In the genomic region with DNA sequence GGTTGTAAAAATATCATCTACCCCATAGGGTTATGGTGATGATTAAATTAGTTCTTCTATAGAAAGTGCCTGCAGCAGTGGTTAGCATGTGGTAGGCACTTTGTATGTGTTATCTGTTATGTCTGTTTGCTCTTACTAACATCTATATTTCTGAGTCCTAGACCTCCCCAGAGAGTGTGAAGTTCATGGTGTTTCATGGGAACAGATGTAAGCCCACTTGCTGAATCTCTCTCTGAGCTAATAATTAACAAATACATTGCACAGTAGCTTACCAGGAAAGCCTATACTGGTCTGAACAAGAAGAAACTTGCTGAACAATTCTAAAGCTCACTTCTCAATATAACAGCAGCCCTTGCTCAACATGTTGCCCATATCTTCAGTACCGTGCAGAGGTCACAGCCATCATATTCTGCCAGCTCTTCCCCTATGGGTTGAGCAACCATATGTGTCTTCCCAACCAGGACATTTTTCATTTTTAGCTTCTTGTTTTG, we compare ENCODE assay signal across 15 cellular contexts.
DNase-seq lines count a peak whose midpoint lies in the region; ATAC-seq and TF ChIP-seq lines count a peak whose summit lies in the region.
"Had no signal": no experiment of that assay in that cellular context is flagged by ENCODE, and none has a peak within 500 bp of the region (broad histone marks: within the 10 kb centered on the region; RNA-seq: fewer than 3 reads in every experiment).

No MANE protein-coding gene starts in this region.

- H3K4me1 ChIP-seq in esophagus squamous epithelium: no peaks in the 10 kb centered on the region
- H3K4me1 ChIP-seq: BLaER1 treated with 17β-estradiol and CSF1 and Interleukin-3, amounts not matched to agents 10 nM and 100 nM had no signal

- no peak overlapping the region for H3K27ac ChIP-seq in esophagus squamous epithelium
- H3K27ac ChIP-seq: BLaER1 treated with 17β-estradiol and CSF1 and Interleukin-3, amounts not matched to agents 10 nM and 100 nM had no signal

- intact Hi-C loops in esophagus squamous epithelium (cut with DNase I): no loop called here
- intact Hi-C loops in cardiac septum (cut with DNase I): loop anchor here (10.0 kb wide), 1 partner anchor 277 kb away; the partner anchor contains the start of gene DPY19L1

- H3K4me3 ChIP-seq in esophagus squamous epithelium: no peak overlapping the region
- H3K4me3 ChIP-seq: BLaER1 treated with 17β-estradiol and CSF1 and Interleukin-3, amounts not matched to agents 10 nM and 100 nM had no signal

- TF ChIP-seq CTCF in esophagus squamous epithelium (IDR thresholded peaks at IDR 0.05): no peak

- no peaks in the 10 kb centered on the region for H3K36me3 ChIP-seq in esophagus squamous epithelium
- H3K36me3 ChIP-seq: BLaER1 treated with 17β-estradiol and CSF1 and Interleukin-3, amounts not matched to agents 10 nM and 100 nM had no signal

- ATAC-seq in GM18870 (IDR thresholded peaks at IDR 0.05; ENCODE audit: unreplicated experiment) (peak; percentile 67), GM21737 (IDR thresholded peaks at IDR 0.05; ENCODE audit: unreplicated experiment) (peak; percentile 57), HG03457 (IDR thresholded peaks at IDR 0.05; ENCODE audit: unreplicated experiment) (peak; percentile 40)
- ATAC-seq: effector memory CD8-positive, alpha-beta T cell; Panc1; right cardiac atrium; stimulated activated naive CD8-positive, alpha-beta T cell treated with anti-CD3 and anti-CD28 coated beads, Interleukin-15, amount 100 ng/mL, for 72 hours had no signal

- no peak for TF ChIP-seq POLR2A in esophagus squamous epithelium (IDR thresholded peaks at IDR 0.05)

- DNase-seq in kidney tubule cell (ENCODE audit: low spot score) (peak; percentile 29), esophagus squamous epithelium (lab: John Stamatoyannopoulos, UW) (no peak), AG08395 (ENCODE audit: low spot score) (no peak), cardiac septum (ENCODE audit: low spot score) (no peak)
- no peak for DNase-seq in activated effector memory CD4-positive, alpha-beta T cell treated with Interleukin-2 at 50 U/mL for 16 hours
- DNase-seq: activated CD4-positive, alpha-beta T cell treated with anti-CD3 and anti-CD28 coated beads, Interleukin-2, amount 50 U/mL, for 1 hour; effector memory CD8-positive, alpha-beta T cell; H7; right cardiac atrium; stimulated activated naive CD8-positive, alpha-beta T cell treated with anti-CD3 and anti-CD28 coated beads, Interleukin-15, amount 100 ng/mL, for 72 hours had no signal

- H3K9me3 ChIP-seq in esophagus squamous epithelium: no peaks in the 10 kb centered on the region
- H3K9me3 ChIP-seq: BLaER1 treated with 17β-estradiol and CSF1 and Interleukin-3, amounts not matched to agents 10 nM and 100 nM had no signal

- 33 to 47% methylated on average over 1 of the region's 1 CpG for WGBS in esophagus squamous epithelium, 2 donors

- no peaks in the 10 kb centered on the region for H3K27me3 ChIP-seq in esophagus squamous epithelium
- H3K27me3 ChIP-seq: BLaER1 treated with 17β-estradiol and CSF1 and Interleukin-3, amounts not matched to agents 10 nM and 100 nM had no signal
